In the genomic region with DNA sequence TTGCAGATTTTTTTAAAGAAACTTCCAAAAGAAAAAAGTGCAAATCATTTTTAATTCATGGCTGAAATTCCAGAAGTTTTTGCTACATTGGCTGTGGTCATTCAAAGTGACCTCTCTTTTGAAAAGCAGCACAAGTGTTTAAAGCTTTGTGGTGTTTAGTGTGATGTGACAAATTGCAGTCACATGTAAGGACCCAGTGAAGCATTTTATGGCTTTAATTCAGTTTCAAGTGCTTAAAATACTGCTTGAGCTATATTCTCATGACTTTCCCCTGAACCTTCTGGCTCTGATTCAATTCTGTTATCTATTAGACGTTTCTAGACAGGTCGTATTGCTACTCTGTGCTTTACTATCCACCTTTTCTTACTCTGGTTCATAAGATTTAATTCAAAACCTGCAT, we compare ENCODE assay signal across 16 cellular contexts.
"Had no signal": no experiment of that assay in that cellular context is flagged by ENCODE, and none has a peak within 500 bp of the region (broad histone marks: within the 10 kb centered on the region; RNA-seq: fewer than 3 reads in every experiment).

No MANE protein-coding gene starts in this region.

- H3K36me3 ChIP-seq: WERI-Rb-1 had no signal

- H3K4me1 ChIP-seq: body of pancreas, psoas muscle had no signal

- H3K27ac ChIP-seq: body of pancreas, psoas muscle, upper lobe of left lung, WERI-Rb-1 had no signal

- H3K9me3 ChIP-seq: body of pancreas, psoas muscle, upper lobe of left lung had no signal

- DNase-seq: activated CD4-positive, alpha-beta memory T cell treated with anti-CD3 and anti-CD28 coated beads, Interleukin-2, amount 10 ng/mL, durations not matched to agents 7 days and 5 days; activated CD4-positive, alpha-beta T cell treated with anti-CD3 and anti-CD28 coated beads for 36 hours; activated naive CD4-positive, alpha-beta T cell treated with anti-CD3 and anti-CD28 coated beads, Interleukin-2, amount 50 U/mL, for 16 hours; activated T-cell treated with anti-CD3 and anti-CD28 coated beads, Interleukin-2, amount 50 U/mL, for 24 hours; body of pancreas; effector CD8-positive, alpha-beta T cell; foreskin fibroblast; hypothalamus; kidney glomerular epithelial cell; psoas muscle; stimulated activated CD4-positive, alpha-beta T cell treated with anti-CD3 and anti-CD28 coated beads, Interleukin-1b, Interleukin-23, amount 100 ng/mL, for 48 hours; stimulated activated naive CD8-positive, alpha-beta T cell treated with anti-CD3 and anti-CD28 coated beads, Interleukin-15, amount 100 ng/mL, for 72 hours; T1000; upper lobe of left lung; WERI-Rb-1 had no signal

- ATAC-seq: activated CD4-positive, alpha-beta T cell treated with anti-CD3 and anti-CD28 coated beads for 36 hours; body of pancreas; psoas muscle; sciatic nerve; stimulated activated naive CD8-positive, alpha-beta T cell treated with anti-CD3 and anti-CD28 coated beads, Interleukin-15, amount 100 ng/mL, for 72 hours had no signal

- H3K27me3 ChIP-seq: body of pancreas, upper lobe of left lung had no signal

- H3K4me3 ChIP-seq: body of pancreas, psoas muscle, upper lobe of left lung had no signal
